Comparison of ENCODE assay signal across 10 cellular contexts in the genomic region with DNA sequence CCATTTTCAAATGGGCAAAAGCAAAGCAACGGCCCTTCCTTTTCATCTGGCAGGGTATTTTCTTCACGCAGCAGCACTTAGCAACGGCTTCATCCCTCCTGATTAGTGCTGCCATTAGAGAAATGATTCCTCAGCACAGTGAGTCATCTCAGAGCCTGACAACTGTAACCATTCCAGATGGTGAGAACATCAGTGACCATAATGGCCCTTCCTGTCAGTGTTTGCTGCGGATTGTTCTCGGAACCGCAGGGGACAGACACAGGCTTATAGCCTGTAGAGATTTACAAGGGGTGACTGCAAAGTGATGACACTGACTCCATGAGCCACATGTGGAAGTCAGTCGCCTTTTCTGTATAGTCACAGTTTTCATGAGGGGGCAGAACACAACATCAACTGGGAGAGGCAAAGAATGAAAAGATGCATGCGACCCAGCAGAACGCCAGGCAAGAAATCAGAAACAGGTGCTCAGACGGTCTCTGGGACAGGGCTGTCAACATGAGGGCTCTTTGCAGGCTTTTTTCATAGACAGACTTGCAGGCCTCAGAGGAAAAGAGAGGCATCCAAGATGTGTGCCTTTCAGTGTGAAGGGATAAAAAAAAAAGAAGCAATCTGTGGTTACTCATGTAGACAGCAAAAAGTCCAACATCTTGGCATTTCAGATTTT.
DNase-seq lines count a peak whose midpoint lies in the region; ATAC-seq and TF ChIP-seq lines count a peak whose summit lies in the region.
"Had no signal": no experiment of that assay in that cellular context is flagged by ENCODE, and none has a peak within 500 bp of the region (broad histone marks: within the 10 kb centered on the region; RNA-seq: fewer than 3 reads in every experiment).

No MANE protein-coding gene starts in this region.

- WGBS in upper lobe of left lung, 2 donors = 77 to 87% methylated on average over 9 to 10 of the region's 10 CpGs

- no peaks in the 10 kb centered on the region for H3K9me3 ChIP-seq in upper lobe of left lung

- H3K27me3 ChIP-seq in kidney epithelial cell (ENCODE audit: control insufficient read depth, insufficient read depth, low read length) (no peaks in the 10 kb centered on the region), upper lobe of left lung (no peaks in the 10 kb centered on the region)

- H3K4me3 Mint-ChIP-seq in activated naive CD8-positive, alpha-beta T cell treated with anti-CD3 and anti-CD28 coated beads, Interleukin-2, amount 50 U/mL, for 24 hours = no peak overlapping the region

- H3K4me1 ChIP-seq in upper lobe of left lung = no peaks in the 10 kb centered on the region

- TF ChIP-seq POLR2A in upper lobe of left lung (IDR thresholded peaks at IDR 0.05) = no peak

- H3K4me3 ChIP-seq in astrocyte of the spinal cord (ENCODE audit: low read depth, low read length) (no peak overlapping the region), kidney epithelial cell (ENCODE audit: low read depth, low read length) (no peak overlapping the region), upper lobe of left lung (no peak overlapping the region)

- TF ChIP-seq EP300 in upper lobe of left lung (IDR thresholded peaks at IDR 0.05) = no peak

- H3K27ac ChIP-seq in upper lobe of left lung = no peak overlapping the region

- no peak overlapping the region for H3K27ac Mint-ChIP-seq in activated naive CD8-positive, alpha-beta T cell treated with anti-CD3 and anti-CD28 coated beads, Interleukin-2, amount 50 U/mL, for 24 hours

- TF ChIP-seq CTCF in astrocyte of the spinal cord (IDR thresholded peaks at IDR 0.05; ENCODE audit: low read depth, low read length) (no peak), kidney epithelial cell (IDR thresholded peaks at IDR 0.05; ENCODE audit: insufficient read depth, low read length, poor library complexity, severe bottlenecking) (no peak), upper lobe of left lung (IDR thresholded peaks at IDR 0.05) (no peak)

- no peaks in the 10 kb centered on the region for H3K4me1 Mint-ChIP-seq in activated naive CD8-positive, alpha-beta T cell treated with anti-CD3 and anti-CD28 coated beads, Interleukin-2, amount 50 U/mL, for 24 hours

- peak; percentile 8 for DNase-seq in NCI-H2171 treated with DMSO at 0.1 percent for 48 hours (lab: John Stamatoyannopoulos, UW)
- DNase-seq in NCI-H2171 (lab: John Stamatoyannopoulos, UW) = no peak
- DNase-seq in astrocyte of the spinal cord (ENCODE audit: low read depth, low spot score) = peak; percentile 71
- peak; percentile 42 for DNase-seq in kidney epithelial cell (ENCODE audit: low read depth)
- DNase-seq in upper lobe of left lung = no peak
- no peak for DNase-seq in activated naive CD8-positive, alpha-beta T cell treated with anti-CD3 and anti-CD28 coated beads, Interleukin-2, amount 50 U/mL, for 24 hours
- DNase-seq: ACHN, NCI-H526 treated with DMSO at 0.1 percent for 48 hours had no signal

- no peaks in the 10 kb centered on the region for H3K9me3 Mint-ChIP-seq in activated naive CD8-positive, alpha-beta T cell treated with anti-CD3 and anti-CD28 coated beads, Interleukin-2, amount 50 U/mL, for 24 hours

- H3K27me3 Mint-ChIP-seq in activated naive CD8-positive, alpha-beta T cell treated with anti-CD3 and anti-CD28 coated beads, Interleukin-2, amount 50 U/mL, for 24 hours = no peaks in the 10 kb centered on the region

- H3K36me3 ChIP-seq in kidney epithelial cell (ENCODE audit: control insufficient read depth, insufficient read depth, low read length) (no peaks in the 10 kb centered on the region), upper lobe of left lung (no peaks in the 10 kb centered on the region)

- in situ Hi-C loops in astrocyte of the spinal cord (cut with HindIII; ENCODE audit: low sequenced_read_pairs) = no loop called here

- ATAC-seq in upper lobe of left lung (ENCODE audit: low FRiP score in 2 of 2) = peak; percentile 26 to 83
- ATAC-seq in GM18519 (IDR thresholded peaks at IDR 0.05; ENCODE audit: low FRiP score, unreplicated experiment) = no peak
- ATAC-seq in activated naive CD8-positive, alpha-beta T cell treated with anti-CD3 and anti-CD28 coated beads, Interleukin-2, amount 50 U/mL, for 24 hours = no peak
- ATAC-seq in GM21825 (IDR thresholded peaks at IDR 0.05; ENCODE audit: unreplicated experiment) = no peak

- peaks cover 1% of the 10 kb centered on the region for H3K36me3 Mint-ChIP-seq in activated naive CD8-positive, alpha-beta T cell treated with anti-CD3 and anti-CD28 coated beads, Interleukin-2, amount 50 U/mL, for 24 hours (ENCODE audit: low read depth)

Comparison
In these comparisons a context has a peak if more than half of its experiments do, and no peak if none do; other contexts are left out.
1. DNase-seq: peak in NCI-H2171 treated with DMSO at 0.1 percent for 48 hours (single experiment), astrocyte of the spinal cord (single experiment) and kidney epithelial cell (single experiment); none in NCI-H2171 (single experiment), upper lobe of left lung (0 of 2) and activated naive CD8-positive, alpha-beta T cell treated with anti-CD3 and anti-CD28 coated beads, Interleukin-2, amount 50 U/mL, for 24 hours (single experiment).
2. ATAC-seq: peak in upper lobe of left lung (2 of 2); none in GM18519 (single experiment), activated naive CD8-positive, alpha-beta T cell treated with anti-CD3 and anti-CD28 coated beads, Interleukin-2, amount 50 U/mL, for 24 hours (single experiment) and GM21825 (single experiment).